ENCODE assay signal across 8 cellular contexts in the genomic region with DNA sequence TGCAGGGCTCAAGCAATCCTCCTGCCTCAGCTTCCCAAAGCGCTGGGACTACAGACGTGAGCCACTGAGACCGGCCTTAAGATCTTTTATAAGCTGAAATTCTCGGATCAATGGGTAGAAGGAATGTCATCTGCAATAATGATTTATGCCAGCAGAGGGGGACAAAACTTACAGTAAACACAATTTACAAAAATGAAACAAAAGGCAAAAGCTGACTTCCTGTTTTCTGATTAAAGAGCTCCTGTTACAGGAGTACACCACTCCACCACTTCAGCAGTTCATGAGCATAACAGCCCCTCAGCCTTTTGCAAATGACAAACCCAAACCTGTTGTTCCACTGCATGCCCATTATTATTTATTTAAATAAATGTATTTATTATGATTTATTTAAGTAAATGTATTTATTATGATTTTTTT.
DNase-seq lines count a peak whose midpoint lies in the region; ATAC-seq and TF ChIP-seq lines count a peak whose summit lies in the region.

No MANE protein-coding gene starts in this region.

- no peaks in the 10 kb centered on the region for H3K9me3 ChIP-seq in HEK293 (ENCODE audit: control insufficient read depth, insufficient read depth, low read depth, low read length)
- H3K9me3 ChIP-seq in MM.1S (replicated peaks; ENCODE audit: insufficient read depth, low read length): no peaks in the 10 kb centered on the region
- H3K9me3 ChIP-seq in SJCRH30 (replicated peaks): no peaks in the 10 kb centered on the region

- H3K36me3 ChIP-seq in HEK293 (ENCODE audit: control insufficient read depth in 2 of 2, insufficient read depth in 1 of 2, low read length in 2 of 2): peaks cover 0 to under 1% of the 10 kb centered on the region in 2 experiments; a peak in 1 of 3 replicates
- H3K36me3 ChIP-seq in MM.1S (replicated peaks; ENCODE audit: insufficient read depth, low read length): no peaks in the 10 kb centered on the region
- 0 out of 2 replicates have a peak, but pooled peaks cover 4% of the 10 kb centered on the region for H3K36me3 ChIP-seq in SJCRH30

- H3K79me2 ChIP-seq in MM.1S (ENCODE audit: low read length): no peaks in the 10 kb centered on the region

- POLR2A ChIA-PET in GM10248 (lab: Yijun Ruan, JAX): no interaction called here
- POLR2A ChIA-PET in HEK293 (lab: Yijun Ruan, JAX): interaction anchor here (0.7 kb wide), 1 partner anchor 97 kb away, joined by 4 read pairs; no protein-coding TSS in a partner anchor

- H3K4me3 ChIP-seq in AG09309 (ENCODE audit: control insufficient read depth, low read depth, low read length) (no peak overlapping the region), HEK293 (ENCODE audit: low read depth, low read length) (no peak overlapping the region), MM.1S (ENCODE audit: low read length) (no peak overlapping the region), SJCRH30 (no peak overlapping the region)

- DNase-seq in AG09309 (ENCODE audit: low read depth) (no peak), GM10248 (ENCODE audit: extremely low spot score) (peak; percentile 76), MM.1S (peak; percentile 92), SJCRH30 (peak; percentile 49 to 84), chondrocyte (ENCODE audit: low spot score) (no peak), naive B cell (peak; percentile 50), iPS-NIHi7 (ENCODE audit: extremely low spot score) (no peak)

- H3K9me2 ChIP-seq in MM.1S (replicated peaks; ENCODE audit: insufficient read depth, low read length): no peaks in the 10 kb centered on the region

- H3K9me3 Mint-ChIP-seq in chondrocyte (ENCODE audit: low read depth) (no peaks in the 10 kb centered on the region), naive B cell (no peaks in the 10 kb centered on the region)

- H3K4me1 ChIP-seq in HEK293 (ENCODE audit: control insufficient read depth, insufficient read depth, low read length) (peaks cover 17% of the 10 kb centered on the region), MM.1S (ENCODE audit: low read length) (no peaks in the 10 kb centered on the region), SJCRH30 (peaks cover 45% of the 10 kb centered on the region)

- ATAC-seq in naive B cell (ENCODE audit: low read depth in 2 of 2): peak; percentile 82 to 92

- H2AFZ ChIP-seq in MM.1S (ENCODE audit: low read length): 0 out of 2 replicates have a peak overlapping the region, but pooled peaks have one; percentile 36

- H3K4me2 ChIP-seq in MM.1S (ENCODE audit: low read depth, low read length): no peak overlapping the region

- no peak overlapping the region for H3K27ac ChIP-seq in HEK293 (ENCODE audit: extremely low read depth, low read depth, low read length)
- H3K27ac ChIP-seq in MM.1S (ENCODE audit: low read length): no peak overlapping the region
- peak overlapping the region; percentile 70; the same call in 1 of the 2 replicates for H3K27ac ChIP-seq in SJCRH30

- H3K27ac Mint-ChIP-seq in chondrocyte (ENCODE audit: unreplicated experiment) (no peak overlapping the region), naive B cell (peak overlapping the region in 1 of 6 donors; percentile 47)

- H3F3A ChIP-seq in MM.1S (ENCODE audit: insufficient read depth, low read length): no peaks in the 10 kb centered on the region

- H3K27me3 ChIP-seq in MM.1S (replicated peaks; ENCODE audit: insufficient read depth, low read length) (no peaks in the 10 kb centered on the region), SJCRH30 (no peaks in the 10 kb centered on the region)

- H3K27me3 Mint-ChIP-seq in chondrocyte (ENCODE audit: low read depth) (no peaks in the 10 kb centered on the region), naive B cell (no peaks in the 10 kb centered on the region)

- no peaks in the 10 kb centered on the region for H4K20me1 ChIP-seq in MM.1S (ENCODE audit: insufficient read depth, low read length)

- H3K4me3 Mint-ChIP-seq in chondrocyte (ENCODE audit: unreplicated experiment) (no peak overlapping the region), naive B cell (no peak overlapping the region)

- H3K4me1 Mint-ChIP-seq in chondrocyte (ENCODE audit: low read depth): peaks cover 28% of the 10 kb centered on the region
- peaks cover 0 to 5% (median 0%) of the 10 kb centered on the region in 3 donors for H3K4me1 Mint-ChIP-seq in naive B cell

- peak; percentile 53 for TF ChIP-seq CTCF in AG09309 (IDR thresholded peaks at IDR 0.05; ENCODE audit: control insufficient read depth, insufficient read depth, low read depth, low read length, missing control alignments)
- peak; percentile 55 for TF ChIP-seq CTCF in GM10248 (IDR thresholded peaks at IDR 0.05; ENCODE audit: control extremely low read depth, extremely low read depth, low read depth, missing control alignments)
- TF ChIP-seq CTCF in HEK293 (tag by site-specific recombination; IDR thresholded peaks at IDR 0.05): 0 out of 2 replicates have a peak, but pooled peaks have one; percentile 24
- peak; percentile 85 for TF ChIP-seq CTCF in MM.1S (IDR thresholded peaks at IDR 0.05; ENCODE audit: low read length)
- peak; percentile 86 for TF ChIP-seq CTCF in chondrocyte (IDR thresholded peaks at IDR 0.05)

- H3K9ac ChIP-seq in MM.1S (ENCODE audit: low read length): no peak overlapping the region

- no peaks in the 10 kb centered on the region for H3K36me3 Mint-ChIP-seq in chondrocyte (ENCODE audit: low read depth)
- H3K36me3 Mint-ChIP-seq in naive B cell: no peaks in the 10 kb centered on the region

- CTCF ChIA-PET in GM10248 (lab: Yijun Ruan, JAX) (interaction anchor here (0.7 to 6.8 kb wide), 45 partner anchors 9 to 1118 kb away, joined by 3 to 70 read pairs (median 4); no protein-coding TSS in a partner anchor), HEK293 (lab: Yijun Ruan, JAX) (interaction anchor here (0.6 to 2.3 kb wide), 24 partner anchors 9 to 1062 kb away, joined by 3 to 20 read pairs (median 3); a partner anchor contains a TSS)

TF ChIP-seq in HEK293, 187 proteins besides CTCF, POLR2A, EP300 and RAD21:
- TF ChIP-seq ZNF654 (tag by site-specific recombination; IDR thresholded peaks at IDR 0.05; ENCODE audit: low read depth): peak; percentile 57
- TF ChIP-seq SCRT2 (tag by site-specific recombination; IDR thresholded peaks at IDR 0.05): 0 out of 2 replicates have a peak, but pooled peaks have one; percentile 24
- TF ChIP-seq ZNF404 (tag by site-specific recombination; IDR thresholded peaks at IDR 0.05): no peak
- no peak for TF ChIP-seq ZNF121 (tag by site-specific recombination; IDR thresholded peaks at IDR 0.05)

Comparison
In these comparisons a context has a peak if more than half of its experiments do, and no peak if none do; other contexts are left out.
1. DNase-seq: peak in GM10248 (single experiment), MM.1S (single experiment), SJCRH30 (2 of 2) and naive B cell (single experiment); none in AG09309 (single experiment), chondrocyte (single experiment) and iPS-NIHi7 (single experiment).
2. CTCF ChIP-seq: peak in every context shown above with its lines; median percentile 86 in chondrocyte; 85 in MM.1S; 55 in GM10248; 53 in AG09309; 24 in HEK293.